ENCODE assay signal across 13 cellular contexts in genomic region chr15:65044724-65045481, GRCh38. TPM values are rescaled to one million over a fixed set of nuclear protein-coding genes. Genes with fewer than 3 reads are reported as not detected.
A peak's percentile ranks its signal among the peaks of the same experiment; 100 is the strongest.
DNase-seq lines count a peak whose midpoint lies in the region; ATAC-seq, FAIRE-seq and TF ChIP-seq lines count a peak whose summit lies in the region.
"Had no signal": no experiment of that assay in that cellular context is flagged by ENCODE, and none has a peak within 500 bp of the region (broad histone marks: within the 10 kb centered on the region; RNA-seq: fewer than 3 reads in every experiment).

Gene SLC51B (plus strand): TSS chr15:65045387. CDS start chr15:65050005, 4,618 bp downstream.

- TF ChIP-seq POLR2A in H54 (IDR thresholded peaks at IDR 0.05; ENCODE audit: low read depth, low read length) = no peak

- H3K4me3 ChIP-seq in left lung (no peak within 1 kb of the TSS), small intestine (ENCODE audit: low read depth in 1 of 2, low read length in 2 of 2) (peak within 1 kb of the TSS in 1 of 2 donors; percentile 49)
- H3K4me3 ChIP-seq: prostate gland, uterus had no signal

- intact Hi-C loops in left lung (cut with DNase I) = no loop called here

- H3K36me3 ChIP-seq in left lung = no peaks in the 10 kb centered on the region
- H3K36me3 ChIP-seq in small intestine (ENCODE audit: control insufficient read depth in 2 of 2, insufficient read depth in 2 of 2, low read length in 2 of 2) = no peaks in the 10 kb centered on the region
- H3K36me3 ChIP-seq: prostate gland, uterus had no signal

- H3K27ac ChIP-seq in left lung (peak within 1 kb of the TSS in 1 of 2 donors; percentile 41), small intestine (ENCODE audit: low read depth in 1 of 2, low read length in 1 of 2) (peak within 1 kb of the TSS; percentile 77 to 78)
- H3K27ac ChIP-seq: prostate gland, uterus had no signal

- peaks cover 9 to 25% of the 10 kb centered on the region in 2 donors for H3K4me1 ChIP-seq in left lung
- peaks cover 6 to 7% of the 10 kb centered on the region in 2 donors for H3K4me1 ChIP-seq in small intestine (ENCODE audit: control insufficient read depth in 2 of 2, insufficient read depth in 1 of 2, low read depth in 1 of 2, low read length in 1 of 2)
- H3K4me1 ChIP-seq: prostate gland had no signal

- FAIRE-seq in small intestine (lab: Jason Lieb, UNC) (no peak), H54 (lab: Jason Lieb, UNC) (no peak)

- H3K27ac Mint-ChIP-seq in brain = peak within 1 kb of the TSS in 4 of 5 experiments; percentile 7 to 92 (median 83)
- H3K27ac Mint-ChIP-seq: immature natural killer cell had no signal

- peak; percentile 90 for ATAC-seq in left lung
- no peak for ATAC-seq in GM19455 (IDR thresholded peaks at IDR 0.05; ENCODE audit: unreplicated experiment)

- H3K27me3 ChIP-seq in left lung (no peaks in the 10 kb centered on the region), small intestine (ENCODE audit: control insufficient read depth in 2 of 2, insufficient read depth in 2 of 2, low read length in 2 of 2) (no peaks in the 10 kb centered on the region)
- H3K27me3 ChIP-seq: uterus had no signal

- 13 to 53% (median 28%) methylated on average over 7 of the region's 7 CpGs for WGBS in small intestine, 3 donors

- no peaks in the 10 kb centered on the region for H3K36me3 Mint-ChIP-seq in brain
- H3K36me3 Mint-ChIP-seq: immature natural killer cell had no signal

- DNase-seq in NCI-H82 (lab: John Stamatoyannopoulos, UW) = peak; percentile 74
- no peak for DNase-seq in NCI-H82 treated with DMSO at 0.1 percent for 48 hours (lab: John Stamatoyannopoulos, UW; ENCODE audit: unreplicated experiment)
- peak in 1 of 2 donors; percentile 70 for DNase-seq in left lung
- peak; percentile 99 for DNase-seq in small intestine
- DNase-seq in H54 (ENCODE audit: insufficient read length, low spot score) = no peak
- DNase-seq in NOMO-1 (lab: John Stamatoyannopoulos, UW; ENCODE audit: unreplicated experiment in 2 of 2) = no peak
- DNase-seq: immature natural killer cell; NK-92 treated with Interleukin-12 subunit alpha and Interleukin-12 subunit beta, amount 100 ng/mL, for 24 hours; T-helper 9 cell; uterus had no signal

- peaks cover 41% of the 10 kb centered on the region for H3K4me1 Mint-ChIP-seq in brain

- peaks cover 17% of the 10 kb centered on the region for H3K27me3 Mint-ChIP-seq in brain

- H3K9me3 ChIP-seq in left lung (no peaks in the 10 kb centered on the region), small intestine (ENCODE audit: control insufficient read depth, low read depth) (no peaks in the 10 kb centered on the region)
- H3K9me3 ChIP-seq: prostate gland, uterus had no signal

- H3K9me3 Mint-ChIP-seq in brain = peaks cover 0 to 4% (median 0%) of the 10 kb centered on the region in 5 experiments
- H3K9me3 Mint-ChIP-seq: immature natural killer cell had no signal

- no peak for TF ChIP-seq CTCF in brain (conservative IDR thresholded peaks at IDR 0.05)
- no peak for TF ChIP-seq CTCF in left lung (IDR thresholded peaks at IDR 0.05)

- H3K4me3 Mint-ChIP-seq in brain = peak within 1 kb of the TSS in 1 of 5 experiments; percentile 69
- H3K4me3 Mint-ChIP-seq: immature natural killer cell had no signal

RNA-seq across cellular contexts. Expression of gene SLC51B, which starts in this region (rescaled TPM):
- polyA plus RNA-seq in brain (ENCODE audit: insufficient read depth, low read depth, low replicate concordance) (0.51 TPM), small intestine (100 to 1,000 TPM in 2 of 3 donors, 10 to 100 TPM in 1; 82.7 to 258 (median 242) TPM)
- total RNA-seq in left lung = 1 to 10 TPM in 1 of 2 donors, under 1 TPM in 1; 0.39 to 2.7 TPM
- total RNA-seq: uterus had no signal
- polyA plus RNA-seq: immature natural killer cell had no signal

Comparison
In these comparisons a context has a peak if more than half of its experiments do, and no peak if none do; other contexts are left out.
1. RNA of gene SLC51B (polyA plus RNA-seq): 82.7 to 258 TPM in small intestine; 0.51 TPM in brain (single experiment); every median in the first group is over 10 times any median in the second.
2. DNase-seq: peak in NCI-H82 (single experiment) and small intestine (single experiment); none in NCI-H82 treated with DMSO at 0.1 percent for 48 hours (single experiment), H54 (single experiment) and NOMO-1 (0 of 2).